ENCODE assay signal across 9 cellular contexts in genomic region chr1:37926061-37926924, GRCh38. TPM values are rescaled to one million over a fixed set of nuclear protein-coding genes. Genes with fewer than 3 reads are reported as not detected.
A peak's percentile ranks its signal among the peaks of the same experiment; 100 is the strongest.
DNase-seq lines count a peak whose midpoint lies in the region; ATAC-seq and TF ChIP-seq lines count a peak whose summit lies in the region.
"Had no signal": no experiment of that assay in that cellular context is flagged by ENCODE, and none has a peak within 500 bp of the region (broad histone marks: within the 10 kb centered on the region; RNA-seq: fewer than 3 reads in every experiment).

No MANE protein-coding gene starts in this region.

- H3K9me3 ChIP-seq in mucosa of descending colon: no peaks in the 10 kb centered on the region

- ATAC-seq in GM21447 (IDR thresholded peaks at IDR 0.05; ENCODE audit: unreplicated experiment) (peak; percentile 47), mucosa of descending colon (peak; percentile 34), HG02870 (IDR thresholded peaks at IDR 0.05; ENCODE audit: unreplicated experiment) (no peak), GM19023 (IDR thresholded peaks at IDR 0.05; ENCODE audit: unreplicated experiment) (no peak)

- intact Hi-C loops in mucosa of descending colon (cut with DNase I, micrococcal nuclease): no loop called here

- H3K4me1 ChIP-seq in mucosa of descending colon (ENCODE audit: low read depth): no peaks in the 10 kb centered on the region

- TF ChIP-seq CTCF in GM06990 (IDR thresholded peaks at IDR 0.05; ENCODE audit: insufficient read depth, low read length, poor library complexity, severe bottlenecking) (no peak), mucosa of descending colon (IDR thresholded peaks at IDR 0.05) (no peak)

- H3K4me3 ChIP-seq in GM06990 (replicated peaks; ENCODE audit: low read depth, low read length) (peak overlapping the region; percentile 19; the same call in 1 of the 2 replicates), mucosa of descending colon (no peak overlapping the region)

- H3K27me3 ChIP-seq in GM06990 (replicated peaks; ENCODE audit: control insufficient read depth, insufficient read depth, low read length): no peaks in the 10 kb centered on the region

- H3K36me3 ChIP-seq in GM06990 (ENCODE audit: control insufficient read depth, insufficient read depth, low read length) (peaks cover 1% of the 10 kb centered on the region; the same call in 1 of the 2 replicates), mucosa of descending colon (ENCODE audit: low read depth) (no peaks in the 10 kb centered on the region)

- DNase-seq in GM06990 (ENCODE audit: extremely low read depth, insufficient read length): peak; percentile 74
- DNase-seq in RPMI7951 (ENCODE audit: low read depth): peak; percentile 28
- DNase-seq in mucosa of descending colon: no peak
- DNase-seq in kidney tubule cell (ENCODE audit: low spot score): no peak
- DNase-seq in putamen (ENCODE audit: low spot score): no peak
- DNase-seq: nephron progenitor cell had no signal

RNA-seq across cellular contexts. Expression of gene INPP5B, which starts 20.6 kb away (rescaled TPM):
- total RNA-seq in RPMI7951 (2014; rRNA removed; shearing (Covaris generic)): 13.4 and 14.1 TPM in 2 replicates
- 10 to 100 TPM; 21.5 to 37.9 (median 28.1) TPM for total RNA-seq in mucosa of descending colon

Comparison
In these comparisons a context has a peak if more than half of its experiments do, and no peak if none do; other contexts are left out.
1. DNase-seq: peak in GM06990 (single experiment) and RPMI7951 (single experiment); none in mucosa of descending colon (0 of 3), kidney tubule cell (single experiment) and putamen (single experiment).
2. ATAC-seq: peak in GM21447 (single experiment) and mucosa of descending colon (single experiment); none in HG02870 (single experiment) and GM19023 (single experiment).